Comparison of ENCODE assay signal across 27 cellular contexts in genomic region chr1:90768098-90768497, GRCh38. TPM values are rescaled to one million over a fixed set of nuclear protein-coding genes. Genes with fewer than 3 reads are reported as not detected.
"Had no signal": no experiment of that assay in that cellular context is flagged by ENCODE, and none has a peak within 500 bp of the region (broad histone marks: within the 10 kb centered on the region; RNA-seq: fewer than 3 reads in every experiment).

No MANE protein-coding gene starts in this region.

- ATAC-seq: activated T-cell treated with anti-CD3 and anti-CD28 coated beads, Interleukin-2, amount 50 U/mL, for 4 hours; gastroesophageal sphincter; left colon; naive thymus-derived CD4-positive, alpha-beta T cell; T-helper 17 cell had no signal

- DNase-seq: activated CD4-positive, alpha-beta T cell treated with anti-CD3 and anti-CD28 coated beads for 4 hours; activated CD4-positive, alpha-beta T cell treated with anti-CD3 and anti-CD28 coated beads, Interleukin-2, amount 50 U/mL, for 48 hours; activated CD4-positive, CD25-positive, alpha-beta regulatory T cell; activated CD8-positive, alpha-beta memory T cell treated with anti-CD3 and anti-CD28 coated beads, Interleukin-2, amount 50 U/mL, for 48 hours; activated naive CD4-positive, alpha-beta T cell treated with Interleukin-2 at 50 U/mL for 16 hours; activated naive CD8-positive, alpha-beta T cell treated with anti-CD3 and anti-CD28 coated beads for 36 hours; activated T-cell treated with anti-CD3 and anti-CD28 coated beads, Interleukin-2, amount 50 U/mL, for 4 hours; colonic mucosa; esophagus squamous epithelium; head of caudate nucleus; left colon; naive thymus-derived CD4-positive, alpha-beta T cell; sigmoid colon; spleen; stimulated activated CD4-positive, alpha-beta T cell treated with anti-CD3 and anti-CD28 coated beads, Interleukin-4, amount 100 ng/mL, for 24 hours; substantia nigra; T-helper 17 cell; tibial artery had no signal

RNA-seq across cellular contexts. Expression of gene BARHL2, which starts 51.0 kb away (rescaled TPM):
- total RNA-seq: activated CD8-positive, alpha-beta memory T cell treated with anti-CD3 and anti-CD28 coated beads for 36 hours; activated naive CD8-positive, alpha-beta T cell treated with anti-CD3 and anti-CD28 coated beads for 36 hours; activated T-cell treated with anti-CD3 and anti-CD28 coated beads, Interleukin-2, amount 50 U/mL, for 4 hours; astrocyte; colonic mucosa; esophagus squamous epithelium; gastroesophageal sphincter; left colon; lower leg skin; naive thymus-derived CD4-positive, alpha-beta T cell; neural crest cell; osteoblast; posterior vena cava; renal cortical epithelial cell; sigmoid colon; spleen; T-helper 17 cell; urinary bladder had no signal
